Comparison of ENCODE assay signal across 8 cellular contexts in genomic region chr5:112878760-112879159, GRCh38. TPM values are rescaled to one million over a fixed set of nuclear protein-coding genes. Genes with fewer than 3 reads are reported as not detected.
DNase-seq lines count a peak whose midpoint lies in the region; ATAC-seq and TF ChIP-seq lines count a peak whose summit lies in the region.

No MANE protein-coding gene starts in this region.

- H3K27me3 ChIP-seq in HUES6 (ENCODE audit: control insufficient read depth, insufficient read depth, low read length) = no peaks in the 10 kb centered on the region

- H3K27ac Mint-ChIP-seq in natural killer cell = peak overlapping the region; percentile 68 to 72

- ATAC-seq in natural killer cell = peak in 2 of 3 donors; percentile 32 to 50
- no peak for ATAC-seq in HG02642 (IDR thresholded peaks at IDR 0.05; ENCODE audit: poor library complexity, unreplicated experiment)
- no peak for ATAC-seq in HG03460 (IDR thresholded peaks at IDR 0.05; ENCODE audit: unreplicated experiment)

- no peaks in the 10 kb centered on the region for H3K9me3 ChIP-seq in HUES6 (ENCODE audit: control insufficient read depth, insufficient read depth, low read depth, low read length)

- no peak for TF ChIP-seq CTCF in natural killer cell (IDR thresholded peaks at IDR 0.05)

- peaks cover 71% of the 10 kb centered on the region for H3K36me3 ChIP-seq in HUES6 (ENCODE audit: control insufficient read depth, insufficient read depth, low read length)

- peaks cover 5% of the 10 kb centered on the region for H3K36me3 Mint-ChIP-seq in natural killer cell

- intact Hi-C loops in natural killer cell (cut with micrococcal nuclease) = no loop called here

- H3K9ac ChIP-seq in HUES6 (ENCODE audit: low read length) = no peak overlapping the region

- no peak overlapping the region for H3K4me3 Mint-ChIP-seq in natural killer cell

- H3K27ac ChIP-seq in HUES6 (ENCODE audit: low read depth, low read length) = 0 out of 2 replicates have a peak overlapping the region, but pooled peaks have one; percentile 32

- H3K4me1 ChIP-seq in HUES6 (ENCODE audit: control insufficient read depth, insufficient read depth, low read length) = peaks cover 18% of the 10 kb centered on the region

- H3K4me3 ChIP-seq in HUES6 (ENCODE audit: low read depth, low read length) = no peak overlapping the region

- H3K4me1 Mint-ChIP-seq in natural killer cell = peaks cover 19 to 24% of the 10 kb centered on the region in 2 donors

- no peaks in the 10 kb centered on the region for H3K27me3 Mint-ChIP-seq in natural killer cell (ENCODE audit: low read depth in 2 of 2)

- H3K9me3 Mint-ChIP-seq in natural killer cell = no peaks in the 10 kb centered on the region

- DNase-seq in Daoy (ENCODE audit: low read depth) = peak; percentile 23
- DNase-seq in activated effector memory CD4-positive, alpha-beta T cell treated with anti-CD3 and anti-CD28 coated beads, Interleukin-2, amount 50 U/mL, for 16 hours = peak; percentile 82
- DNase-seq in natural killer cell = no peak
- DNase-seq in D341Med (ENCODE audit: low spot score) = no peak
- no peak for DNase-seq in NCI-H345 treated with DMSO at 0.1 percent for 48 hours (lab: John Stamatoyannopoulos, UW; ENCODE audit: unreplicated experiment)

RNA-seq across cellular contexts. Expression of gene SRP19, which starts 17.7 kb away (rescaled TPM):
- total RNA-seq in Daoy (2014; rRNA removed; shearing (Covaris generic)) = 141 and 185 TPM in 2 replicates
- 10 to 100 TPM; 52.8 to 58.5 (median 54.7) TPM for total RNA-seq in natural killer cell

RNA-seq across cellular contexts. Expression of gene REEP5, which starts 43.3 kb away (rescaled TPM):
- 26.9 and 27.0 TPM in 2 replicates for total RNA-seq in Daoy (2014; rRNA removed; shearing (Covaris generic))
- total RNA-seq in natural killer cell = 10 to 100 TPM; 42.8 to 46.5 (median 46.5) TPM

Comparison
In these comparisons a context has a peak if more than half of its experiments do, and no peak if none do; other contexts are left out.
1. DNase-seq: peak in Daoy (single experiment) and activated effector memory CD4-positive, alpha-beta T cell treated with anti-CD3 and anti-CD28 coated beads, Interleukin-2, amount 50 U/mL, for 16 hours (single experiment); none in natural killer cell (single experiment), D341Med (single experiment) and NCI-H345 treated with DMSO at 0.1 percent for 48 hours (single experiment).
2. ATAC-seq: peak in natural killer cell (2 of 3); none in HG02642 (single experiment) and HG03460 (single experiment).